23 cellular contexts compared by ENCODE assay signal in the genomic region with DNA sequence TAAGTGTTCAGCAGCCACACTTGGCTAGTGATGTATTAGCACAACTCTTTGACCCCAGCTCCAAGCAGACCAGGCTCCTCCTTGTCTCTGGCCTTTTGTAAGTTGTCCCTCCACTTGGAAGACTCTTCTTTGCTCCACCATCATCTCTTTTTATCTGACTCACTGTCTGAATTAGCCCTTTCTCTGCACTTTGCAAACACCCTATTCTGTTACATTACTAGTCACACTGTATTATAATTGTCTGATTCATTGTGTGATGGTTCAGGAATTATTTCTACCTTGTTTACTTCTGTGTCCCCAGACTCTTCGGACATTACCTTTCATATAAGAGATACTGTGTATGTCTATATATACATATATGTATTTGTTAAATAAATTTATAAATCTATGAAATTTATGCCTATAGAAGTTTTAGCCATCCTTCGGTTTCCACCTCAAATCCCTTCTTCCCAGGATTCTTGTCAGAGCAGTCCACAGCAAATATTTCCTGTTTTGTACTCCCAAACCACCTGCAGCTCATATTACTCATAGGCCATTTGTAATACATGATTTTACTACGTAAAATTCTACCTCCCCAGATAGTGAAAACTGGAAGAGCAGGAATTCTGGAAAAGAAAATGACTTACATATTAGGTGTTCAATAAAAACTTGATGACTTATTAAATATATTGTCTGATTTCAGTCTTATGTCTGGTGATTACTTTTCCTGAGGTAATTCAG.
A peak's percentile ranks its signal among the peaks of the same experiment; 100 is the strongest.
DNase-seq lines count a peak whose midpoint lies in the region; ATAC-seq, FAIRE-seq and TF ChIP-seq lines count a peak whose summit lies in the region.
"Had no signal": no experiment of that assay in that cellular context is flagged by ENCODE, and none has a peak within 500 bp of the region (broad histone marks: within the 10 kb centered on the region; RNA-seq: fewer than 3 reads in every experiment).

No MANE protein-coding gene starts in this region.

- no peaks in the 10 kb centered on the region for H3K36me3 ChIP-seq in CD8-positive, alpha-beta T cell (ENCODE audit: insufficient read depth, low read length)
- H3K36me3 ChIP-seq in HCT116 (ENCODE audit: control insufficient read depth in 1 of 2, insufficient read depth in 2 of 2, low read length in 2 of 2) (peaks cover 9 to 21% of the 10 kb centered on the region in 2 experiments; a peak in 3 of 4 replicates), astrocyte (ENCODE audit: insufficient read depth, low read length) (peaks cover 10% of the 10 kb centered on the region), A673 (ENCODE audit: insufficient read depth, low read length, poor library complexity, severe bottlenecking) (no peaks in the 10 kb centered on the region)
- H3K36me3 ChIP-seq: MG63 had no signal

- H3K27me3 ChIP-seq in CD8-positive, alpha-beta T cell (ENCODE audit: insufficient read depth, low read length): no peaks in the 10 kb centered on the region
- H3K27me3 ChIP-seq in HCT116 (ENCODE audit: insufficient read depth, low read length): no peaks in the 10 kb centered on the region
- no peaks in the 10 kb centered on the region for H3K27me3 ChIP-seq in astrocyte (ENCODE audit: insufficient read depth, low read length)
- H3K27me3 ChIP-seq in A673 (replicated peaks; ENCODE audit: insufficient read depth, low read depth, low read length, poor library complexity): no peaks in the 10 kb centered on the region
- H3K27me3 ChIP-seq: BE2C, MG63, SJCRH30 had no signal

- H3K79me2 ChIP-seq in HCT116 (ENCODE audit: insufficient read depth, low read length): peaks cover 39% of the 10 kb centered on the region
- H3K79me2 ChIP-seq in astrocyte (ENCODE audit: insufficient read depth, low read length): peaks cover 10% of the 10 kb centered on the region

- no peak overlapping the region for H3K4me3 ChIP-seq in CD8-positive, alpha-beta T cell (ENCODE audit: low read depth, low read length)
- no peak overlapping the region for H3K4me3 ChIP-seq in HCT116 (replicated peaks in 1 of 2; ENCODE audit: low read depth in 1 of 2, low read length in 2 of 2)
- H3K4me3 ChIP-seq in astrocyte (ENCODE audit: insufficient read depth, low read depth, low read length): no peak overlapping the region
- no peak overlapping the region for H3K4me3 ChIP-seq in A673 (ENCODE audit: low read depth, low read length, poor library complexity, severe bottlenecking)
- H3K4me3 ChIP-seq: A549, GM23338, HAP-1, MG63, SJCRH30 had no signal

- CTCF ChIA-PET in CD8-positive, alpha-beta T cell (lab: Charles Lee): no interaction called here
- CTCF ChIA-PET in HCT116 (lab: Charles Lee) (no interaction called here), A673 (lab: Charles Lee) (no interaction called here)

- no peak for DNase-seq in CD8-positive, alpha-beta T cell
- no peak for DNase-seq in HCT116 (ENCODE audit: low read depth, low spot score)
- peak; percentile 23 for DNase-seq in astrocyte (ENCODE audit: low read depth)
- no peak for DNase-seq in A673 (ENCODE audit: low spot score)
- no peak for DNase-seq in DMS153 treated with DMSO at 0.1 percent for 48 hours (lab: John Stamatoyannopoulos, UW; ENCODE audit: unreplicated experiment)
- DNase-seq: BE2C, DMS 273 treated with DMSO at 0.1 percent for 48 hours, DND-41, Karpas-422, MG63, NCI-H1048, NCI-H1417 treated with DMSO at 0.1 percent for 48 hours, NCI-H187, NCI-H510A treated with DMSO at 0.1 percent for 48 hours, NCI-H748 treated with DMSO at 0.1 percent for 48 hours, SJCRH30 had no signal

- no peaks in the 10 kb centered on the region for H3K9me3 ChIP-seq in CD8-positive, alpha-beta T cell (ENCODE audit: low read length)
- H3K9me3 ChIP-seq in HCT116 (ENCODE audit: control insufficient read depth in 1 of 2, insufficient read depth in 1 of 2, low read depth in 1 of 2, low read length in 2 of 2) (no peaks in the 10 kb centered on the region), astrocyte (ENCODE audit: insufficient read depth, low read depth, low read length) (no peaks in the 10 kb centered on the region), A673 (ENCODE audit: low read depth, low read length, poor library complexity, severe bottlenecking) (no peaks in the 10 kb centered on the region)
- H3K9me3 ChIP-seq: A549, HAP-1, MG63 had no signal

- intact Hi-C loops in CD8-positive, alpha-beta T cell (cut with DNase I, micrococcal nuclease): no loop called here
- intact Hi-C loops in HCT116 (cut with micrococcal nuclease) (no loop called here), A673 (cut with micrococcal nuclease; ENCODE audit: unreplicated experiment) (no loop called here)

- RAD21 ChIA-PET in HCT116 (lab: Charles Lee; ENCODE audit: low non-redundant PET in 1 of 2, low total read pairs in 2 of 2, uncharacterized antibody in 2 of 2, unreplicated experiment in 2 of 2): no interaction called here

- H3K4me1 Mint-ChIP-seq in CD8-positive, alpha-beta T cell (ENCODE audit: low read depth): peaks cover 3% of the 10 kb centered on the region
- H3K4me1 Mint-ChIP-seq in astrocyte (ENCODE audit: low read depth, unreplicated experiment): peaks cover 10% of the 10 kb centered on the region
- H3K4me1 Mint-ChIP-seq: GM23338 had no signal

- H3K4me2 ChIP-seq in HCT116 (ENCODE audit: low read length) (0 out of 2 replicates have a peak overlapping the region, but pooled peaks have one; percentile 52), astrocyte (ENCODE audit: low read length) (no peak overlapping the region)
- H3K4me2 ChIP-seq: A549, GM23338 had no signal

- BruUV-seq in HCT116 (replicated peaks; lab: Mats Ljungman, UMichigan) (no TSS peak), A673 (replicated peaks; lab: Mats Ljungman, UMichigan) (no TSS peak)

- no peak for TF ChIP-seq RAD21 in HCT116 (IDR thresholded peaks at IDR 0.05; ENCODE audit: low read depth)

- H3K4me3 Mint-ChIP-seq in CD8-positive, alpha-beta T cell: no peak overlapping the region
- no peak overlapping the region for H3K4me3 Mint-ChIP-seq in astrocyte (ENCODE audit: unreplicated experiment)
- H3K4me3 Mint-ChIP-seq: GM23338 had no signal

- H3K27ac ChIP-seq in CD8-positive, alpha-beta T cell (ENCODE audit: low read depth, low read length): no peak overlapping the region
- H3K27ac ChIP-seq in HCT116 (ENCODE audit: low read depth, low read length) (peak overlapping the region; percentile 68; the same call in 1 of the 2 replicates), astrocyte (ENCODE audit: low read depth, low read length) (no peak overlapping the region), A673 (ENCODE audit: low read depth, low read length, poor library complexity, severe bottlenecking) (no peak overlapping the region)
- H3K27ac ChIP-seq: A549, SJCRH30 had no signal

- no peak overlapping the region for H2AFZ ChIP-seq in HCT116 (ENCODE audit: low read depth, low read length, poor library complexity, severe bottlenecking)
- H2AFZ ChIP-seq in astrocyte (ENCODE audit: low read depth, low read length): no peak overlapping the region
- H2AFZ ChIP-seq: GM23338 had no signal

- FAIRE-seq in astrocyte (lab: Jason Lieb, UNC): no peak
- FAIRE-seq: A549, GM12891 had no signal

- H3K9ac ChIP-seq in HCT116 (ENCODE audit: low read length) (no peak overlapping the region), astrocyte (ENCODE audit: low read length) (no peak overlapping the region)

- no peaks in the 10 kb centered on the region for H3K9me2 ChIP-seq in HCT116 (ENCODE audit: insufficient read depth)

- TF ChIP-seq CTCF in CD8-positive, alpha-beta T cell (IDR thresholded peaks at IDR 0.05): no peak
- TF ChIP-seq CTCF in HCT116 (IDR thresholded peaks at IDR 0.05 in 2 of 3, conservative IDR thresholded peaks at IDR 0.05 in 1 of 3; ENCODE audit: borderline replicate concordance in 1 of 3, insufficient read depth in 1 of 3, low read depth in 2 of 3, low read length in 2 of 3) (no peak), astrocyte (IDR thresholded peaks at IDR 0.05; ENCODE audit: insufficient read depth, low read depth, low read length) (no peak), A673 (conservative IDR thresholded peaks at IDR 0.05; ENCODE audit: low read depth, low read length) (no peak)

- H4K20me1 ChIP-seq in HCT116 (ENCODE audit: insufficient read depth): peaks cover 6% of the 10 kb centered on the region; the same call in 1 of the 2 replicates
- no peaks in the 10 kb centered on the region for H4K20me1 ChIP-seq in astrocyte (ENCODE audit: insufficient read depth, low read length)

- no peaks in the 10 kb centered on the region for H3K4me1 ChIP-seq in CD8-positive, alpha-beta T cell (ENCODE audit: insufficient read depth, low read length)
- peaks cover 37 to 54% of the 10 kb centered on the region in 2 experiments for H3K4me1 ChIP-seq in HCT116 (ENCODE audit: control insufficient read depth in 1 of 2, insufficient read depth in 2 of 2, low read length in 2 of 2)
- peaks cover 13% of the 10 kb centered on the region for H3K4me1 ChIP-seq in astrocyte (ENCODE audit: insufficient read depth, low read length)
- H3K4me1 ChIP-seq in A673 (ENCODE audit: insufficient read depth, low read length, poor library complexity, severe bottlenecking): no peaks in the 10 kb centered on the region
- H3K4me1 ChIP-seq: A549, HAP-1 had no signal

- no peak for TF ChIP-seq POLR2A in HCT116 (IDR thresholded peaks at IDR 0.05; ENCODE audit: borderline replicate concordance, extremely low read depth, insufficient read depth, insufficient read length)

- no peak for ATAC-seq in CD8-positive, alpha-beta T cell
- ATAC-seq in HCT116: no peak
- ATAC-seq in esophagus mucosa: peak; percentile 67
- no peak for ATAC-seq in activated CD4-positive, CD25-positive, alpha-beta regulatory T cell treated with anti-CD3 and anti-CD28 coated beads, Interleukin-2, amount 50 U/mL, for 24 hours
- no peak for ATAC-seq in HG02610 (IDR thresholded peaks at IDR 0.05; ENCODE audit: unreplicated experiment)
- ATAC-seq: A549, GM23338 had no signal

- no peaks in the 10 kb centered on the region for H3K27me3 Mint-ChIP-seq in CD8-positive, alpha-beta T cell (ENCODE audit: low read depth)
- no peaks in the 10 kb centered on the region for H3K27me3 Mint-ChIP-seq in astrocyte (ENCODE audit: low read depth, unreplicated experiment)

- H3K27ac Mint-ChIP-seq in CD8-positive, alpha-beta T cell: peak overlapping the region; percentile 7
- no peak overlapping the region for H3K27ac Mint-ChIP-seq in astrocyte (ENCODE audit: unreplicated experiment)
- H3K27ac Mint-ChIP-seq: GM23338 had no signal

- POLR2A ChIA-PET in CD8-positive, alpha-beta T cell (lab: Charles Lee): no interaction called here
- POLR2A ChIA-PET in HCT116 (lab: Charles Lee) (no interaction called here), A673 (lab: Charles Lee; ENCODE audit: low non-redundant PET) (no interaction called here)

- H3K9me3 Mint-ChIP-seq in CD8-positive, alpha-beta T cell: peaks cover 5% of the 10 kb centered on the region
- peaks cover 2% of the 10 kb centered on the region for H3K9me3 Mint-ChIP-seq in astrocyte (ENCODE audit: unreplicated experiment)
- H3K9me3 Mint-ChIP-seq: GM23338 had no signal

- H3K36me3 Mint-ChIP-seq in CD8-positive, alpha-beta T cell: peaks cover 53% of the 10 kb centered on the region
- H3K36me3 Mint-ChIP-seq in astrocyte (ENCODE audit: low read depth, unreplicated experiment): peaks cover 12% of the 10 kb centered on the region

TF ChIP-seq in HCT116, 20 proteins besides CTCF, POLR2A, EP300 and RAD21 (continues in another document):
- TF ChIP-seq CEBPB (IDR thresholded peaks at IDR 0.05; ENCODE audit: low read depth) (no peak), ZNF274 (IDR thresholded peaks at IDR 0.05; ENCODE audit: low read depth, low read length) (no peak), EZH2 (IDR thresholded peaks at IDR 0.05) (no peak), EGR1 (IDR thresholded peaks at IDR 0.05; ENCODE audit: low read depth) (no peak)
